ENCODE assay signal across 19 cellular contexts in the genomic region with DNA sequence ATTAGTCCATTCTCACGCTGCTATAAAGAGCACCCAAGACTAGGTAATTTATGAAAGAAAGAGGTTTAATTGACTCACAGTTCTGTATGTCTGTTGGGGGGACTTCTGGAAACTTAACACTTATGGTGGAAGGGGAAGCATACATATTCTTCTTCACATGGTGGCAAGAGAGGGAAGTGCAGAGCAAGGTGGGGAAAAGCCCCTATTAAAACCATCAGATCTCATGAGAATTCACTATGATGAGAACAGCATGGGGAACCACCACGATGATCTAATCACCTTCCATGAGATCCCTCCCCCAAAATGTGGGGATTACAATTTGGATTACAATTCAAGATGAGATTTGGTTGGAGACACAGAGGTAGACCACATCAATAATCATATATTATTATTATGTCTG. TPM values are rescaled to one million over a fixed set of nuclear protein-coding genes. Genes with fewer than 3 reads are reported as not detected.
DNase-seq lines count a peak whose midpoint lies in the region; ATAC-seq and TF ChIP-seq lines count a peak whose summit lies in the region.
"Had no signal": no experiment of that assay in that cellular context is flagged by ENCODE, and none has a peak within 500 bp of the region (broad histone marks: within the 10 kb centered on the region; RNA-seq: fewer than 3 reads in every experiment).

No MANE protein-coding gene starts in this region.

- H3K27ac Mint-ChIP-seq in activated CD4-positive, alpha-beta T cell treated with anti-CD3 and anti-CD28 coated beads, Interleukin-2, amount 10 ng/mL, durations not matched to agents 24 days and 14 days: peak overlapping the region; percentile 35
- peak overlapping the region; percentile 64 for H3K27ac Mint-ChIP-seq in activated B cell treated with CpG ODN at 0.5 μM for 24 hours
- H3K27ac Mint-ChIP-seq: CD4-positive, alpha-beta T cell; H9 had no signal

- no peaks in the 10 kb centered on the region for H3K27me3 Mint-ChIP-seq in activated CD4-positive, alpha-beta T cell treated with anti-CD3 and anti-CD28 coated beads, Interleukin-2, amount 10 ng/mL, durations not matched to agents 24 days and 14 days
- no peaks in the 10 kb centered on the region for H3K27me3 Mint-ChIP-seq in activated B cell treated with CpG ODN at 0.5 μM for 24 hours
- H3K27me3 Mint-ChIP-seq: CD4-positive, alpha-beta T cell; T-cell had no signal

- TF ChIP-seq POLR2A in esophagus muscularis mucosa (IDR thresholded peaks at IDR 0.05; ENCODE audit: low read depth) (no peak), lower leg skin (IDR thresholded peaks at IDR 0.05) (no peak)

- H3K9me3 Mint-ChIP-seq in activated CD4-positive, alpha-beta T cell treated with anti-CD3 and anti-CD28 coated beads, Interleukin-2, amount 10 ng/mL, durations not matched to agents 24 days and 14 days: no peaks in the 10 kb centered on the region
- H3K9me3 Mint-ChIP-seq in activated B cell treated with CpG ODN at 0.5 μM for 24 hours: no peaks in the 10 kb centered on the region
- H3K9me3 Mint-ChIP-seq: CD4-positive, alpha-beta T cell; H9; T-cell had no signal

- TF ChIP-seq CTCF in activated B cell treated with CpG ODN at 0.5 μM for 24 hours (IDR thresholded peaks at IDR 0.05) (no peak), esophagus muscularis mucosa (IDR thresholded peaks at IDR 0.05) (no peak), lower leg skin (IDR thresholded peaks at IDR 0.05) (no peak)

- no peak overlapping the region for H3K4me3 Mint-ChIP-seq in activated CD4-positive, alpha-beta T cell treated with anti-CD3 and anti-CD28 coated beads, Interleukin-2, amount 10 ng/mL, durations not matched to agents 24 days and 14 days
- no peak overlapping the region for H3K4me3 Mint-ChIP-seq in activated B cell treated with CpG ODN at 0.5 μM for 24 hours
- H3K4me3 Mint-ChIP-seq: CD4-positive, alpha-beta T cell; H9; T-cell had no signal

- no peak overlapping the region for H3K4me3 ChIP-seq in esophagus muscularis mucosa
- no peak overlapping the region for H3K4me3 ChIP-seq in lower leg skin (ENCODE audit: low read depth, poor library complexity, severe bottlenecking)
- H3K4me3 ChIP-seq: Peyer's patch, SK-N-MC had no signal

- 94% methylated on average over 2 of the region's 2 CpGs for WGBS in esophagus muscularis mucosa
- 96 to 98% methylated on average over 2 of the region's 2 CpGs for WGBS in lower leg skin, 2 donors

- intact Hi-C loops in activated CD4-positive, alpha-beta T cell treated with anti-CD3 and anti-CD28 coated beads, Interleukin-2, amount 10 ng/mL, durations not matched to agents 24 days and 14 days (cut with micrococcal nuclease): loop anchor here (2.0 kb wide), 1 partner anchor 17 kb away; no protein-coding TSS in a partner anchor
- intact Hi-C loops in activated B cell treated with CpG ODN at 0.5 μM for 24 hours (cut with micrococcal nuclease): no loop called here
- intact Hi-C loops in esophagus muscularis mucosa (cut with DNase I): no loop called here
- intact Hi-C loops in lower leg skin (cut with DNase I; ENCODE audit: low total_unique reads): no loop called here

- H3K27ac ChIP-seq in esophagus muscularis mucosa (replicated peaks in 1 of 4): no peak overlapping the region
- H3K27ac ChIP-seq: Peyer's patch, SK-N-MC had no signal

- H3K36me3 Mint-ChIP-seq in activated CD4-positive, alpha-beta T cell treated with anti-CD3 and anti-CD28 coated beads, Interleukin-2, amount 10 ng/mL, durations not matched to agents 24 days and 14 days (ENCODE audit: low read depth): peaks cover 42% of the 10 kb centered on the region
- H3K36me3 Mint-ChIP-seq in activated B cell treated with CpG ODN at 0.5 μM for 24 hours (ENCODE audit: low read depth): peaks cover 60% of the 10 kb centered on the region

- no peaks in the 10 kb centered on the region for H3K27me3 ChIP-seq in esophagus muscularis mucosa
- H3K27me3 ChIP-seq: BE2C, Peyer's patch had no signal

- POLR2A ChIA-PET in activated B cell treated with CpG ODN at 0.5 μM for 24 hours (lab: Charles Lee): no interaction called here

- no peaks in the 10 kb centered on the region for H3K9me3 ChIP-seq in esophagus muscularis mucosa
- H3K9me3 ChIP-seq: BE2C, Peyer's patch had no signal

- no peak for DNase-seq in activated CD4-positive, alpha-beta T cell treated with anti-CD3 and anti-CD28 coated beads, Interleukin-2, amount 10 ng/mL, durations not matched to agents 24 days and 14 days
- no peak for DNase-seq in activated CD4-positive, alpha-beta T cell treated with anti-CD3 and anti-CD28 coated beads for 48 hours
- DNase-seq in activated B cell treated with CpG ODN at 0.5 μM for 24 hours (no peak), esophagus muscularis mucosa (ENCODE audit: extremely low spot score) (no peak), lower leg skin (ENCODE audit: low spot score in 2 of 2) (no peak), DMS79 (lab: John Stamatoyannopoulos, UW) (no peak)
- DNase-seq: 8988T; BE2C; CD4-positive, alpha-beta T cell; H9; NCI-H1092; NCI-H2081 treated with DMSO at 0.1 percent for 48 hours; NCI-H510A; Peyer's patch; T-cell had no signal

- peaks cover 0 to 51% (median 14%) of the 10 kb centered on the region in 4 donors for H3K36me3 ChIP-seq in esophagus muscularis mucosa

- ATAC-seq in GM21619 (IDR thresholded peaks at IDR 0.05; ENCODE audit: unreplicated experiment): peak; percentile 69
- ATAC-seq in activated B cell treated with CpG ODN at 0.5 μM for 24 hours (ENCODE audit: low read depth): peak; percentile 94
- ATAC-seq in GM19351 (IDR thresholded peaks at IDR 0.05; ENCODE audit: unreplicated experiment): no peak
- ATAC-seq: Right ventricle myocardium inferior, T-cell had no signal

- no peak for TF ChIP-seq EP300 in esophagus muscularis mucosa (IDR thresholded peaks at IDR 0.05)

- H3K4me1 ChIP-seq in esophagus muscularis mucosa: no peaks in the 10 kb centered on the region
- H3K4me1 ChIP-seq: BE2C, Peyer's patch had no signal

- CTCF ChIA-PET in activated B cell treated with CpG ODN at 0.5 μM for 24 hours (lab: Charles Lee): no interaction called here

- H3K4me1 Mint-ChIP-seq in activated CD4-positive, alpha-beta T cell treated with anti-CD3 and anti-CD28 coated beads, Interleukin-2, amount 10 ng/mL, durations not matched to agents 24 days and 14 days: peaks cover 3% of the 10 kb centered on the region
- H3K4me1 Mint-ChIP-seq in activated B cell treated with CpG ODN at 0.5 μM for 24 hours: peaks cover 8% of the 10 kb centered on the region
- H3K4me1 Mint-ChIP-seq: H9, T-cell had no signal

RNA-seq across cellular contexts. Expression of a gene that starts 25.7 kb away (rescaled TPM):
- total RNA-seq in activated CD4-positive, alpha-beta T cell treated with anti-CD3 and anti-CD28 coated beads, Interleukin-2, amount 10 ng/mL, durations not matched to agents 24 days and 14 days: 75.7 and 87.6 TPM in 2 replicates
- total RNA-seq in activated B cell treated with CpG ODN at 0.5 μM for 24 hours (52.6 and 53.7 TPM in 2 replicates), esophagus muscularis mucosa (10 to 100 TPM; 22.9 to 46.9 (median 23.9) TPM), lower leg skin (10 to 100 TPM; 19.7 to 31.4 (median 28.2) TPM)

RNA-seq across cellular contexts. Expression of a gene that starts 26.5 kb away (rescaled TPM):
- 39.1 and 43.0 TPM in 2 replicates for total RNA-seq in activated CD4-positive, alpha-beta T cell treated with anti-CD3 and anti-CD28 coated beads, Interleukin-2, amount 10 ng/mL, durations not matched to agents 24 days and 14 days
- total RNA-seq in activated B cell treated with CpG ODN at 0.5 μM for 24 hours: 47.4 and 53.0 TPM in 2 replicates
- total RNA-seq in esophagus muscularis mucosa: 10 to 100 TPM; 11.3 to 30.3 (median 17.0) TPM
- total RNA-seq in lower leg skin: 10 to 100 TPM; 13.4 to 52.1 (median 26.8) TPM
